8 cellular contexts compared by ENCODE assay signal in the genomic region with DNA sequence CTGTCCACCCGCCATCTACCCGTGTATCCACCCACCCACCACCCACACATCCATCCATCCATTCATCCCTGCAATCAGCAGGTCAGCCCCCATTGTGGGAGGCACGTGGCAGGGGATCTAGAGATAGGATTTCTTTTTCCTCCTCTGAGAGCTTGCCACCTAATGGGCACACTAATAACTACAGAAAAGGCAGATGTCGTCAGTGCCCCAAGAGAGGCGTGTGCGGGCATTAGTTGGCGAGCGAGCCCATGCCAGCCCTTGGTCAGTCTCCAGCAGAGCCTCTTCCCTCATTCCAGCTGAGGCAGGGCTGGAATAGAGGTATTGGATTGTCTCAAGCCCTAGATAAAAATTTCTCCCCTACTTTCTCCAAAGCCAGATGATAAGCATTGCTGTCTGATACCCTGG.
DNase-seq lines count a peak whose midpoint lies in the region; ATAC-seq and TF ChIP-seq lines count a peak whose summit lies in the region.

No MANE protein-coding gene starts in this region.

- no peak overlapping the region for H3K27ac ChIP-seq in VCaP

- ATAC-seq in HG03159 (IDR thresholded peaks at IDR 0.05; ENCODE audit: unreplicated experiment) (no peak), HG02885 (IDR thresholded peaks at IDR 0.05; ENCODE audit: poor library complexity, unreplicated experiment) (no peak)

- TF ChIP-seq RAD21 in Ishikawa (IDR thresholded peaks at IDR 0.05; ENCODE audit: low read depth) = peak; percentile 41

- peak; percentile 45 for TF ChIP-seq CTCF in VCaP (conservative IDR thresholded peaks at IDR 0.05)

- TF ChIP-seq EP300 in Ishikawa (IDR thresholded peaks at IDR 0.05; ENCODE audit: borderline replicate concordance) = no peak

- DNase-seq in Ammon's horn (ENCODE audit: low spot score) (peak; percentile 82), kidney glomerular epithelial cell (lab: John Stamatoyannopoulos, UW) (peak; percentile 62), T1000 (lab: John Stamatoyannopoulos, UW) (no peak), NCI-H2081 treated with DMSO at 0.1 percent for 48 hours (lab: John Stamatoyannopoulos, UW) (no peak)

TF ChIP-seq in Ishikawa, 13 proteins besides CTCF, POLR2A, EP300 and RAD21:
- TF ChIP-seq, protein P1, sequence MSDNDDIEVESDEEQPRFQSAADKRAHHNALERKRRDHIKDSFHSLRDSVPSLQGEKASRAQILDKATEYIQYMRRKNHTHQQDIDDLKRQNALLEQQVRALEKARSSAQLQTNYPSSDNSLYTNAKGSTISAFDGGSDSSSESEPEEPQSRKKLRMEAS (IDR thresholded peaks at IDR 0.05) = peak; percentile 84
- no peak for TF ChIP-seq CEBPB (IDR thresholded peaks at IDR 0.05)
- peak; percentile 30; the same call in 1 of the 2 replicates for TF ChIP-seq TEAD4 (IDR thresholded peaks at IDR 0.05)
- peak; percentile 84 for TF ChIP-seq EGR1 (IDR thresholded peaks at IDR 0.05)
- TF ChIP-seq, protein P2, sequence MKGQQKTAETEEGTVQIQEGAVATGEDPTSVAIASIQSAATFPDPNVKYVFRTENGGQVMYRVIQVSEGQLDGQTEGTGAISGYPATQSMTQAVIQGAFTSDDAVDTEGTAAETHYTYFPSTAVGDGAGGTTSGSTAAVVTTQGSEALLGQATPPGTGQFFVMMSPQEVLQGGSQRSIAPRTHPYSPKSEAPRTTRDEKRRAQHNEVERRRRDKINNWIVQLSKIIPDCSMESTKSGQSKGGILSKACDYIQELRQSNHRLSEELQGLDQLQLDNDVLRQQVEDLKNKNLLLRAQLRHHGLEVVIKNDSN (IDR thresholded peaks at IDR 0.05) = peak; percentile 67
- TF ChIP-seq, protein P3, sequence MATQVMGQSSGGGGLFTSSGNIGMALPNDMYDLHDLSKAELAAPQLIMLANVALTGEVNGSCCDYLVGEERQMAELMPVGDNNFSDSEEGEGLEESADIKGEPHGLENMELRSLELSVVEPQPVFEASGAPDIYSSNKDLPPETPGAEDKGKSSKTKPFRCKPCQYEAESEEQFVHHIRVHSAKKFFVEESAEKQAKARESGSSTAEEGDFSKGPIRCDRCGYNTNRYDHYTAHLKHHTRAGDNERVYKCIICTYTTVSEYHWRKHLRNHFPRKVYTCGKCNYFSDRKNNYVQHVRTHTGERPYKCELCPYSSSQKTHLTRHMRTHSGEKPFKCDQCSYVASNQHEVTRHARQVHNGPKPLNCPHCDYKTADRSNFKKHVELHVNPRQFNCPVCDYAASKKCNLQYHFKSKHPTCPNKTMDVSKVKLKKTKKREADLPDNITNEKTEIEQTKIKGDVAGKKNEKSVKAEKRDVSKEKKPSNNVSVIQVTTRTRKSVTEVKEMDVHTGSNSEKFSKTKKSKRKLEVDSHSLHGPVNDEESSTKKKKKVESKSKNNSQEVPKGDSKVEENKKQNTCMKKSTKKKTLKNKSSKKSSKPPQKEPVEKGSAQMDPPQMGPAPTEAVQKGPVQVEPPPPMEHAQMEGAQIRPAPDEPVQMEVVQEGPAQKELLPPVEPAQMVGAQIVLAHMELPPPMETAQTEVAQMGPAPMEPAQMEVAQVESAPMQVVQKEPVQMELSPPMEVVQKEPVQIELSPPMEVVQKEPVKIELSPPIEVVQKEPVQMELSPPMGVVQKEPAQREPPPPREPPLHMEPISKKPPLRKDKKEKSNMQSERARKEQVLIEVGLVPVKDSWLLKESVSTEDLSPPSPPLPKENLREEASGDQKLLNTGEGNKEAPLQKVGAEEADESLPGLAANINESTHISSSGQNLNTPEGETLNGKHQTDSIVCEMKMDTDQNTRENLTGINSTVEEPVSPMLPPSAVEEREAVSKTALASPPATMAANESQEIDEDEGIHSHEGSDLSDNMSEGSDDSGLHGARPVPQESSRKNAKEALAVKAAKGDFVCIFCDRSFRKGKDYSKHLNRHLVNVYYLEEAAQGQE (IDR thresholded peaks at IDR 0.05; ENCODE audit: low read depth) = no peak
- 0 out of 2 replicates have a peak, but pooled peaks have one; percentile 24 for TF ChIP-seq NFIC (IDR thresholded peaks at IDR 0.05)
TF ChIP-seq in Ishikawa: peak in this region for 5.

Comparison
In these comparisons a context has a peak if more than half of its experiments do, and no peak if none do; other contexts are left out.
1. DNase-seq: peak in Ammon's horn (single experiment) and kidney glomerular epithelial cell (single experiment); none in T1000 (single experiment) and NCI-H2081 treated with DMSO at 0.1 percent for 48 hours (single experiment).